Comparison of ENCODE assay signal across 19 cellular contexts in the genomic region with DNA sequence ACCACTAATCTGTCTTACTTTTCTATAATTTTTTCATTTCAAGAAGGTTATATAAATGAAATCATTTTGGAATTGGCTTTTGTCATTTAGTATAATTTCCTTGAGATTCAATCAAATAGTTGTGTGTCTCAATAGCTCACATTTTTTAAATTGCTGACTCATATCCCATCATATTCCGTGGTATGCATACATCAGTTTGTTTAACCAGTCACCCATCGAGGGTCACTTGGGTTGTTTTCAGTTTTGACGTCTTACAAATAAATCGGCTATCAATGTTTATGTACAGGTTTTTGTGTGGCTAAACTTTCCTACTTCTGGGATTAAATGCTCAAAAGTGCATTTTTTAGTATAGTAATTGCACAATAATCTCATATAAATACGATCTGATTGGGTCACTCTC.
DNase-seq lines count a peak whose midpoint lies in the region; ATAC-seq, FAIRE-seq and TF ChIP-seq lines count a peak whose summit lies in the region.
"Had no signal": no experiment of that assay in that cellular context is flagged by ENCODE, and none has a peak within 500 bp of the region (broad histone marks: within the 10 kb centered on the region; RNA-seq: fewer than 3 reads in every experiment).

No MANE protein-coding gene starts in this region.

- peak; percentile 33 for FAIRE-seq in HTR-8/SVneo (lab: Jason Lieb, UNC)
- FAIRE-seq: G401.6 had no signal

- no peak overlapping the region for H3K4me3 ChIP-seq in astrocyte of the spinal cord (ENCODE audit: low read depth, low read length)

- ATAC-seq in left cardiac atrium, result no peak

- no peak for DNase-seq in HTR-8/SVneo (ENCODE audit: insufficient read length, low spot score)
- peak; percentile 46 for DNase-seq in astrocyte of the spinal cord (ENCODE audit: low read depth, low spot score)
- DNase-seq in fibroblast of gingiva (ENCODE audit: low read depth), result peak; percentile 68
- no peak for DNase-seq in NCI-H2029 (lab: John Stamatoyannopoulos, UW)
- no peak for DNase-seq in NCI-H524 treated with DMSO at 0.1 percent for 48 hours (lab: John Stamatoyannopoulos, UW)
- DNase-seq in left cardiac atrium, result no peak
- no peak for DNase-seq in NCI-H128 (lab: John Stamatoyannopoulos, UW; ENCODE audit: unreplicated experiment)
- DNase-seq: CD4-positive, CD25-positive, alpha-beta regulatory T cell; COR-L47; DMS 273 treated with DMSO at 0.1 percent for 48 hours; DND-41; H7; HFFc6; NCI-H1105; NCI-H1694; NCI-H748 treated with DMSO at 0.1 percent for 48 hours; RPMI8226; SIG-M5 had no signal

- no peak for TF ChIP-seq CTCF in astrocyte of the spinal cord (IDR thresholded peaks at IDR 0.05; ENCODE audit: low read depth, low read length)

- intact Hi-C loops in left cardiac atrium (cut with DNase I), result no loop called here

- in situ Hi-C loops in astrocyte of the spinal cord (cut with HindIII; ENCODE audit: low sequenced_read_pairs), result no loop called here

Comparison
In these comparisons a context has a peak if more than half of its experiments do, and no peak if none do; other contexts are left out.
1. DNase-seq: peak in astrocyte of the spinal cord (single experiment) and fibroblast of gingiva (single experiment); none in HTR-8/SVneo (single experiment), NCI-H2029 (single experiment), NCI-H524 treated with DMSO at 0.1 percent for 48 hours (single experiment), left cardiac atrium (single experiment) and NCI-H128 (single experiment).